In the genomic region with DNA sequence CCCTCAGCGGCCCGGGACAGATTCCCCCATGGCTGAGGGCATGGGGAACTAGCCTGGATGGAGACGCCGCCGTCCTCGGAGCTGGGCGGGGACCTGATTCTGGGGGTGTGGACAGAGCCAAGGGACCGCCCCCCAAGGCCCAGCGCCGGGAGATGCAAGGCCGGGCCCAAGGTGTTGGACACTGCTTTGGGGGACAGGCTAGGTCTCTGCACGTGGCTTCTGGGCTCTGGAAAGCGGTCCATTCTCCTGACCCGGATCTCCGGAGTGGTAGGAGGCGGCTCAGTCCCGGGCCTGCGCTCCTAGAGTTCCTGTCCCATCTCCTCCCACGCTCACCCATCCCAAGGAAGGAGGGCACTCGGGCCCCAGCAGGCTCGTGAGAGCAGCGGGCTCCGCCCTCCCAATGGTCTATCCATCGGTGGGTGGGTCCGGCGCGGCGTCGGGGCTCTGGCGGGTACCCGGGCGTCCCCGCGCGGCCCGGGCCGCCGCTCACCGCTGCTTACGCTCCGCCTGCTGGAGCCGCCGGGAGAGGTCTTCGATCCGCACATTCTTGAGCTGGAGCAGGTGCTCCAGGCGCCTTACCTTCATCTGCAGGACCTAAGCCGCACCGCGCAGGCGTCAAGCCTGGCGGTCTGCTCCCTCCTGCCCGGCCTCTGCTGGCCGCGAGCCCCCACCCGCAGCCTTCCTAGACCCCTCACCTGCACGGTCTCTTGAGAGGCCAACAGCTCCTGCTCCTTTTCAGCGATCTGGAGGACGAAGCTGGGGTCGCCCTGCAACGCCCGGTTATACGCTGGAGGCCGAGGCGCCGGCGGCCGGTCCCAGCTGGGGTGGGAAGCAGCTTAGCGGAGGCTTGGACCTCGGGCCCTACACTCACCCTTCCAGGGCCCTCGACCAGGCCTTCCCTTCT, we compare ENCODE assay signal across 7 cellular contexts. TPM values are rescaled to one million over a fixed set of nuclear protein-coding genes. Genes with fewer than 3 reads are reported as not detected.
DNase-seq lines count a peak whose midpoint lies in the region; ATAC-seq and TF ChIP-seq lines count a peak whose summit lies in the region.

No MANE protein-coding gene starts in this region.

- TF ChIP-seq POLR2A in adrenal gland (IDR thresholded peaks at IDR 0.05), result no peak

- no peaks in the 10 kb centered on the region for H3K9me3 ChIP-seq in adrenal gland (replicated peaks in 1 of 3)

- 1 to 6% (median 5%) methylated on average over 20 to 70 of the region's 70 CpGs for WGBS in adrenal gland, 4 donors

- H3K36me3 ChIP-seq in adrenal gland (replicated peaks in 1 of 2), result no peaks in the 10 kb centered on the region

- in situ Hi-C loops in GM13977 (cut with MboI; ENCODE audit: low pct_unique_long_range_greater_than_20kb, low sequenced_read_pairs, unreplicated experiment), result no loop called here

- H3K4me3 ChIP-seq in adrenal gland, result peak overlapping the region in 2 of 4 donors; percentile 36 to 64

- intact Hi-C loops in adrenal gland (cut with DNase I), result no loop called here
- intact Hi-C loops in sciatic nerve (cut with DNase I), result no loop called here

- no peak overlapping the region for H3K27ac ChIP-seq in adrenal gland

- DNase-seq in GM13977 (ENCODE audit: low spot score) (peak; percentile 74), NCI-H748 (lab: John Stamatoyannopoulos, UW; ENCODE audit: unreplicated experiment) (peak; percentile 83), adrenal gland (peak in 5 of 7 donors; percentile 53 to 69 (median 64)), hepatic stellate cell (ENCODE audit: low spot score) (peak; percentile 85), sciatic nerve (ENCODE audit: low spot score) (peak; percentile 84), midbrain (lab: John Stamatoyannopoulos, UW) (no peak)

- no peak for TF ChIP-seq CTCF in GM13977 (IDR thresholded peaks at IDR 0.05; ENCODE audit: extremely low read depth, insufficient read depth, missing control alignments)
- no peak for TF ChIP-seq CTCF in adrenal gland (IDR thresholded peaks at IDR 0.05)

- H3K27me3 ChIP-seq in adrenal gland, result no peaks in the 10 kb centered on the region

- H3K4me1 ChIP-seq in adrenal gland (replicated peaks in 1 of 2), result peaks cover 9 to 23% of the 10 kb centered on the region in 2 donors

- ATAC-seq in sciatic nerve (peak; percentile 76), GM19351 (IDR thresholded peaks at IDR 0.05; ENCODE audit: unreplicated experiment) (no peak)

RNA-seq across cellular contexts. Expression of gene SPEF1, which starts 3.3 kb away (rescaled TPM):
- total RNA-seq in adrenal gland, result 1 to 10 TPM in 1 of 8 donors, under 1 TPM in 6, not detected in 1; 0.14 to 1.4 (median 0.26) TPM
- under 1 TPM in 2 of 3 donors, not detected in 1; 0.40 to 0.81 TPM for polyA plus RNA-seq in adrenal gland
- not detected for total RNA-seq in sciatic nerve

RNA-seq across cellular contexts. Expression of gene CENPB, which starts 8.6 kb away (rescaled TPM):
- total RNA-seq in adrenal gland (100 to 1,000 TPM in 4 of 8 donors, 10 to 100 TPM in 4; 54.4 to 112 (median 102) TPM), sciatic nerve (71.0 TPM)
- 10 to 100 TPM; 25.8 to 54.8 (median 41.8) TPM for polyA plus RNA-seq in adrenal gland

RNA-seq across cellular contexts. Expression of gene ADISSP, which starts 10.4 kb away (rescaled TPM):
- total RNA-seq in adrenal gland (10 to 100 TPM; 17.6 to 31.5 (median 23.9) TPM), sciatic nerve (25.7 TPM)
- 10 to 100 TPM in 2 of 3 donors, 1 to 10 TPM in 1; 4.4 to 42.1 (median 24.4) TPM for polyA plus RNA-seq in adrenal gland

RNA-seq across cellular contexts. Expression of gene CDC25B, which starts 18.1 kb away (rescaled TPM):
- 10 to 100 TPM in 7 of 8 donors, 1 to 10 TPM in 1; 9.9 to 24.4 (median 14.7) TPM for total RNA-seq in adrenal gland
- 10 to 100 TPM in 2 of 3 donors, 1 to 10 TPM in 1; 5.5 to 61.7 (median 35.8) TPM for polyA plus RNA-seq in adrenal gland
- 55.2 TPM for total RNA-seq in sciatic nerve

RNA-seq across cellular contexts. Expression of gene AP5S1, which starts 42.4 kb away (rescaled TPM):
- 10 to 100 TPM; 21.2 to 50.3 (median 27.3) TPM for total RNA-seq in adrenal gland
- 10 to 100 TPM in 2 of 3 donors, 1 to 10 TPM in 1; 9.6 to 10.5 (median 10.2) TPM for polyA plus RNA-seq in adrenal gland
- total RNA-seq in sciatic nerve, result 8.4 TPM
